16 cellular contexts compared by ENCODE assay signal in genomic region chr10:45453639-45454250, GRCh38.
DNase-seq lines count a peak whose midpoint lies in the region; ATAC-seq and TF ChIP-seq lines count a peak whose summit lies in the region.
"Had no signal": no experiment of that assay in that cellular context is flagged by ENCODE, and none has a peak within 500 bp of the region (broad histone marks: within the 10 kb centered on the region; RNA-seq: fewer than 3 reads in every experiment).

No MANE protein-coding gene starts in this region.

- H3K27me3 Mint-ChIP-seq in dendritic cell treated with granulocyte-macrophage colony-stimulating factor and Interleukin-4, amounts not matched to agents 40 ng/mL and 50 ng/mL, for 4 days, result no peaks in the 10 kb centered on the region

- no peaks in the 10 kb centered on the region for H3K27me3 ChIP-seq in neutrophil
- H3K27me3 ChIP-seq: BE2C, testis had no signal

- H3K36me3 Mint-ChIP-seq in dendritic cell treated with granulocyte-macrophage colony-stimulating factor and Interleukin-4, amounts not matched to agents 40 ng/mL and 50 ng/mL, for 4 days (ENCODE audit: low read depth), result peaks cover 41% of the 10 kb centered on the region

- H3K9me3 Mint-ChIP-seq in dendritic cell treated with granulocyte-macrophage colony-stimulating factor and Interleukin-4, amounts not matched to agents 40 ng/mL and 50 ng/mL, for 4 days, result no peaks in the 10 kb centered on the region

- H3K27ac ChIP-seq in neutrophil, result peak overlapping the region; percentile 73
- H3K27ac ChIP-seq: KMS-11, PC-9, testis had no signal

- peak overlapping the region; percentile 36 for H3K27ac Mint-ChIP-seq in dendritic cell treated with granulocyte-macrophage colony-stimulating factor and Interleukin-4, amounts not matched to agents 40 ng/mL and 50 ng/mL, for 4 days

- DNase-seq in NAMALWA (ENCODE audit: low spot score) (no peak), COR-L47 (lab: John Stamatoyannopoulos, UW) (no peak), occipital lobe (lab: John Stamatoyannopoulos, UW) (no peak)
- DNase-seq: activated CD4-positive, CD25-positive, alpha-beta regulatory T cell; BE2C; DMS53; NCI-H510A; PC-9; SW 1271; testis had no signal

- H3K4me3 ChIP-seq in neutrophil (ENCODE audit: low read depth in 1 of 2, low read length in 1 of 2), result peak overlapping the region; percentile 13 to 14
- H3K4me3 ChIP-seq: PC-9, testis had no signal

- H3K4me1 ChIP-seq in neutrophil (ENCODE audit: control insufficient read depth in 1 of 2, insufficient read depth in 1 of 2, low read depth in 1 of 2, low read length in 1 of 2), result peaks cover 44 to 52% of the 10 kb centered on the region in 2 experiments
- H3K4me1 ChIP-seq: BE2C had no signal

- intact Hi-C loops in dendritic cell treated with granulocyte-macrophage colony-stimulating factor and Interleukin-4, amounts not matched to agents 40 ng/mL and 50 ng/mL, for 4 days (cut with micrococcal nuclease), result no loop called here

- no peaks in the 10 kb centered on the region for H3K9me3 ChIP-seq in neutrophil
- H3K9me3 ChIP-seq: BE2C, testis had no signal

- ATAC-seq in GM18498 (IDR thresholded peaks at IDR 0.05; ENCODE audit: unreplicated experiment), result peak; percentile 55
- peak; percentile 68 for ATAC-seq in HG03342 (IDR thresholded peaks at IDR 0.05; ENCODE audit: unreplicated experiment)
- no peak for ATAC-seq in HG03159 (IDR thresholded peaks at IDR 0.05; ENCODE audit: unreplicated experiment)

- peaks cover 27% of the 10 kb centered on the region for H3K4me1 Mint-ChIP-seq in dendritic cell treated with granulocyte-macrophage colony-stimulating factor and Interleukin-4, amounts not matched to agents 40 ng/mL and 50 ng/mL, for 4 days (ENCODE audit: low read depth)

- H3K36me3 ChIP-seq in neutrophil, result peaks cover 27% of the 10 kb centered on the region
- H3K36me3 ChIP-seq: BE2C had no signal

- H3K4me3 Mint-ChIP-seq in dendritic cell treated with granulocyte-macrophage colony-stimulating factor and Interleukin-4, amounts not matched to agents 40 ng/mL and 50 ng/mL, for 4 days, result no peak overlapping the region

- TF ChIP-seq CTCF in neutrophil (IDR thresholded peaks at IDR 0.05), result no peak
